In genomic region chr2:174824098-174824497, GRCh38 we compare ENCODE assay signal across 19 cellular contexts. TPM values are rescaled to one million over a fixed set of nuclear protein-coding genes. Genes with fewer than 3 reads are reported as not detected.
DNase-seq lines count a peak whose midpoint lies in the region; ATAC-seq, FAIRE-seq and TF ChIP-seq lines count a peak whose summit lies in the region.
"Had no signal": no experiment of that assay in that cellular context is flagged by ENCODE, and none has a peak within 500 bp of the region (broad histone marks: within the 10 kb centered on the region; RNA-seq: fewer than 3 reads in every experiment).

No MANE protein-coding gene starts in this region.

- H3K9me3 Mint-ChIP-seq in WTC11 (peaks cover 22% of the 10 kb centered on the region), nephron (peaks cover 6% of the 10 kb centered on the region)

- CTCF ChIA-PET in WTC11 (lab: Charles Lee), result no interaction called here

- H3K27me3 Mint-ChIP-seq in WTC11 (ENCODE audit: low read depth), result no peaks in the 10 kb centered on the region
- H3K27me3 Mint-ChIP-seq in nephron (ENCODE audit: low read depth), result peaks cover 4% of the 10 kb centered on the region

- H3K36me3 Mint-ChIP-seq in WTC11 (peaks cover 34% of the 10 kb centered on the region), nephron (ENCODE audit: low read depth) (peaks cover 31% of the 10 kb centered on the region)

- FAIRE-seq in frontal cortex (lab: Jason Lieb, UNC), result no peak
- FAIRE-seq: A549, GM12878 had no signal

- H3K27ac Mint-ChIP-seq in WTC11 (peak overlapping the region; percentile 54), nephron (peak overlapping the region in 2 of 3 experiments; percentile 11 to 26)

- DNase-seq in Right ventricle myocardium superior (no peak), Right ventricle myocardium inferior (ENCODE audit: missing footprints) (no peak), OCI-M1 (lab: John Stamatoyannopoulos, UW) (peak; percentile 90), WTC11 (ENCODE audit: low spot score) (no peak), frontal cortex (ENCODE audit: low spot score in 2 of 2) (no peak), HuH-7 (ENCODE audit: low spot score) (no peak)
- DNase-seq in activated naive CD4-positive, alpha-beta T cell treated with Interleukin-2 at 50 U/mL for 16 hours, result no peak
- DNase-seq: GDM1, GM23248, NCI-H1092 treated with DMSO at 0.1 percent for 48 hours, NCI-H1694, NCI-H446 treated with DMSO at 0.1 percent for 48 hours, NCI-H82, Peyer's patch, SHP77 had no signal

- POLR2A ChIA-PET in WTC11 (lab: Charles Lee), result no interaction called here

- peak; percentile 60 for ATAC-seq in Right ventricle myocardium superior (ENCODE audit: poor library complexity)
- no peak for ATAC-seq in Right ventricle myocardium inferior
- no peak for ATAC-seq in WTC11
- ATAC-seq: A549, GM12878 had no signal

- H3K4me1 Mint-ChIP-seq in WTC11 (peaks cover 40% of the 10 kb centered on the region), nephron (peaks cover 30% of the 10 kb centered on the region)

- intact Hi-C loops in Right ventricle myocardium superior (cut with DNase I) (no loop called here), Right ventricle myocardium inferior (cut with DNase I) (no loop called here)

- H3K4me3 Mint-ChIP-seq in WTC11 (no peak overlapping the region), nephron (no peak overlapping the region)

- TF ChIP-seq CTCF in WTC11 (IDR thresholded peaks at IDR 0.05) (no peak), nephron (IDR thresholded peaks at IDR 0.05; ENCODE audit: unreplicated experiment in 3 of 3) (no peak)

TF ChIP-seq in WTC11, 78 proteins besides CTCF, POLR2A, EP300 and RAD21:
- no peak for TF ChIP-seq FOXJ3 (CRISPR knock-in tag; IDR thresholded peaks at IDR 0.05; ENCODE audit: borderline replicate concordance)
- no peak for TF ChIP-seq MXD4 (CRISPR knock-in tag; IDR thresholded peaks at IDR 0.05; ENCODE audit: borderline replicate concordance)
- TF ChIP-seq FOXK1 (CRISPR knock-in tag; IDR thresholded peaks at IDR 0.05), result no peak
- no peak for TF ChIP-seq ZNF425 (CRISPR knock-in tag; conservative IDR thresholded peaks at IDR 0.05)
- TF ChIP-seq, protein P1, sequence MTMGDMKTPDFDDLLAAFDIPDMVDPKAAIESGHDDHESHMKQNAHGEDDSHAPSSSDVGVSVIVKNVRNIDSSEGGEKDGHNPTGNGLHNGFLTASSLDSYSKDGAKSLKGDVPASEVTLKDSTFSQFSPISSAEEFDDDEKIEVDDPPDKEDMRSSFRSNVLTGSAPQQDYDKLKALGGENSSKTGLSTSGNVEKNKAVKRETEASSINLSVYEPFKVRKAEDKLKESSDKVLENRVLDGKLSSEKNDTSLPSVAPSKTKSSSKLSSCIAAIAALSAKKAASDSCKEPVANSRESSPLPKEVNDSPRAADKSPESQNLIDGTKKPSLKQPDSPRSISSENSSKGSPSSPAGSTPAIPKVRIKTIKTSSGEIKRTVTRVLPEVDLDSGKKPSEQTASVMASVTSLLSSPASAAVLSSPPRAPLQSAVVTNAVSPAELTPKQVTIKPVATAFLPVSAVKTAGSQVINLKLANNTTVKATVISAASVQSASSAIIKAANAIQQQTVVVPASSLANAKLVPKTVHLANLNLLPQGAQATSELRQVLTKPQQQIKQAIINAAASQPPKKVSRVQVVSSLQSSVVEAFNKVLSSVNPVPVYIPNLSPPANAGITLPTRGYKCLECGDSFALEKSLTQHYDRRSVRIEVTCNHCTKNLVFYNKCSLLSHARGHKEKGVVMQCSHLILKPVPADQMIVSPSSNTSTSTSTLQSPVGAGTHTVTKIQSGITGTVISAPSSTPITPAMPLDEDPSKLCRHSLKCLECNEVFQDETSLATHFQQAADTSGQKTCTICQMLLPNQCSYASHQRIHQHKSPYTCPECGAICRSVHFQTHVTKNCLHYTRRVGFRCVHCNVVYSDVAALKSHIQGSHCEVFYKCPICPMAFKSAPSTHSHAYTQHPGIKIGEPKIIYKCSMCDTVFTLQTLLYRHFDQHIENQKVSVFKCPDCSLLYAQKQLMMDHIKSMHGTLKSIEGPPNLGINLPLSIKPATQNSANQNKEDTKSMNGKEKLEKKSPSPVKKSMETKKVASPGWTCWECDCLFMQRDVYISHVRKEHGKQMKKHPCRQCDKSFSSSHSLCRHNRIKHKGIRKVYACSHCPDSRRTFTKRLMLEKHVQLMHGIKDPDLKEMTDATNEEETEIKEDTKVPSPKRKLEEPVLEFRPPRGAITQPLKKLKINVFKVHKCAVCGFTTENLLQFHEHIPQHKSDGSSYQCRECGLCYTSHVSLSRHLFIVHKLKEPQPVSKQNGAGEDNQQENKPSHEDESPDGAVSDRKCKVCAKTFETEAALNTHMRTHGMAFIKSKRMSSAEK (CRISPR knock-in tag; IDR thresholded peaks at IDR 0.05; ENCODE audit: borderline replicate concordance), result no peak
- no peak for TF ChIP-seq NFE2L1 (CRISPR knock-in tag; IDR thresholded peaks at IDR 0.05)
- TF ChIP-seq NFATC4 (CRISPR knock-in tag; IDR thresholded peaks at IDR 0.05), result no peak
- TF ChIP-seq, protein P2, sequence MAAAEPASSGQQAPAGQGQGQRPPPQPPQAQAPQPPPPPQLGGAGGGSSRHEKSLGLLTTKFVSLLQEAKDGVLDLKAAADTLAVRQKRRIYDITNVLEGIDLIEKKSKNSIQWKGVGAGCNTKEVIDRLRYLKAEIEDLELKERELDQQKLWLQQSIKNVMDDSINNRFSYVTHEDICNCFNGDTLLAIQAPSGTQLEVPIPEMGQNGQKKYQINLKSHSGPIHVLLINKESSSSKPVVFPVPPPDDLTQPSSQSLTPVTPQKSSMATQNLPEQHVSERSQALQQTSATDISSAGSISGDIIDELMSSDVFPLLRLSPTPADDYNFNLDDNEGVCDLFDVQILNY (CRISPR knock-in tag; IDR thresholded peaks at IDR 0.05), result no peak
- TF ChIP-seq NR1H2 (CRISPR knock-in tag; IDR thresholded peaks at IDR 0.05), result no peak
- TF ChIP-seq KAT7 (CRISPR knock-in tag; IDR thresholded peaks at IDR 0.05; ENCODE audit: borderline replicate concordance), result no peak
- no peak for TF ChIP-seq ZNF263 (CRISPR knock-in tag; IDR thresholded peaks at IDR 0.05; ENCODE audit: low read depth)

RNA-seq across cellular contexts. Expression of gene CHRNA1, which starts 59.8 kb away (rescaled TPM):
- not detected for total RNA-seq in Right ventricle myocardium superior
- 0.19 TPM for total RNA-seq in Right ventricle myocardium inferior
- total RNA-seq in WTC11 (2021), result not detected in 3 replicates
- total RNA-seq in frontal cortex, result not detected
- total RNA-seq: GM12878, GM23248, MCF 10A, Peyer's patch had no signal
